ENCODE assay signal across 29 cellular contexts in the genomic region with DNA sequence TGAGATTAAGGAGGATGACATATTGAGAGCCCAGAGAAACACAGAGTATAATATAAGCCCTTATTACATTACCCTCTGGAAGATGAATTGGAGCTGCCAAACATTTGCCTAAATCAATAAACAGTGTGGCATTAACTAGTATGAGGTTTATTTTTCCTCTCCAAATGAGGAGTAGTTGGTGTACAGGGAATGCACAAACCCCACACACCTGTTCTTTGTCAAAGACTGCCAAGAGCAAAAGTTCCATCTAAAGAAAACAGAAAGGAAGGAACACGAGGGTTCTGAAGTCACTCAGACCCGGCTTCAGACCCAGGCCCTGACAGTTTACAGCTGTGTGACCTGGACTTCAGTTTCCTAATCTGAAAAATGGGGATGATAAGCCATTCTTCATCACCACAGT.
"Had no signal": no experiment of that assay in that cellular context is flagged by ENCODE, and none has a peak within 500 bp of the region (broad histone marks: within the 10 kb centered on the region; RNA-seq: fewer than 3 reads in every experiment).

No MANE protein-coding gene starts in this region.

- H2AFZ ChIP-seq: PC-9 had no signal

- DNase-seq: Karpas-422, KBM-7, MG63, NCI-H1048, NCI-H1092 treated with DMSO at 0.1 percent for 48 hours, NCI-H1105 treated with DMSO at 0.1 percent for 48 hours, NCI-H1417, NCI-H1436, NCI-H146, NCI-H1694, NCI-H187, NCI-H1930, NCI-H2029 treated with DMSO at 0.1 percent for 48 hours, NCI-H2081 treated with DMSO at 0.1 percent for 48 hours, NCI-H2171, NCI-H226, NCI-H446 treated with DMSO at 0.1 percent for 48 hours, NCI-H510A treated with DMSO at 0.1 percent for 48 hours, NCI-H524 treated with DMSO at 0.1 percent for 48 hours, NCI-H774, PC-9, SHP77, SIG-M5, SK-N-SH, SW 1271, T-helper 1 cell had no signal

- H3K9ac ChIP-seq: KMS-11, SK-N-SH had no signal

- H3K4me3 ChIP-seq: MG63, PC-9, SJSA1 had no signal

- H3K27ac ChIP-seq: KMS-11, PC-9, RWPE1, SJSA1 had no signal

- H3K4me1 ChIP-seq: SJSA1 had no signal

- H3K9me3 ChIP-seq: MG63, SJSA1, SK-N-SH had no signal

- H3K4me2 ChIP-seq: KMS-11, PC-9, SK-N-SH had no signal

- H3K27me3 ChIP-seq: MG63, SJSA1 had no signal

- H3K36me3 ChIP-seq: MG63, SJSA1 had no signal
